Comparison of ENCODE assay signal across 2 cellular contexts in the genomic region with DNA sequence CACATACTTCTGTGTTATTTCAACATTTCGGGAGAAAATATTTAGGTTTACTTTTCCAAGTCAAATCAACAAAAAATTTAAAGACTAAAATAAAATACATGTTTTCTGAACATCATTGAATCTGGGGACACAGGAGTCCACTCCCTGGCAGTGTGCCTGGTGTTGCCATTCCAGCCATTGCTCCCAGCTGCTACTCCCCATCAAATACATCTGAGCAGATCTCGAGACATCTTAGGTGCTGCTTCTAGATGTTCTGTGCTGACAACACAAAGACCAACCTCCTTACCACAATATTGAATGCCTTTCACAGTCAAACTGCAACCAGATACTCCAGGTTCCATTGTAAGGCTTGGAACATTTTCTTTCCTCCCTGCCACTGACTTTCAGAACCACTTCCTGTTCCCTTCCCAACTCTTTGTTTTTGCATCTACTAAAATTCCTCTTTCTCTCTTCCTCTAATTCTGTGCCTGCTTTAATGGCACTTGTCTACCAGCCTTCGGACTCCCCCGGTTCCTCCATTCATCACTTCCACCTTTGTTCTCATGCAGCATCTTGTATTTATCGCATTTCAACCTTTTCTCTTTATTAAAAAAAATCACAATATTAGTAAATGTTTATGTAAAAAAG.
TF ChIP-seq lines count a peak whose summit lies in the region.

No MANE protein-coding gene starts in this region.

TF ChIP-seq in IMR-90, 13 proteins besides CTCF, POLR2A, EP300 and RAD21:
- TF ChIP-seq, protein P1, sequence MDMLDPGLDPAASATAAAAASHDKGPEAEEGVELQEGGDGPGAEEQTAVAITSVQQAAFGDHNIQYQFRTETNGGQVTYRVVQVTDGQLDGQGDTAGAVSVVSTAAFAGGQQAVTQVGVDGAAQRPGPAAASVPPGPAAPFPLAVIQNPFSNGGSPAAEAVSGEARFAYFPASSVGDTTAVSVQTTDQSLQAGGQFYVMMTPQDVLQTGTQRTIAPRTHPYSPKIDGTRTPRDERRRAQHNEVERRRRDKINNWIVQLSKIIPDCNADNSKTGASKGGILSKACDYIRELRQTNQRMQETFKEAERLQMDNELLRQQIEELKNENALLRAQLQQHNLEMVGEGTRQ (IDR thresholded peaks at IDR 0.05; ENCODE audit: low read depth, low read length): no peak
- TF ChIP-seq RCOR1 (IDR thresholded peaks at IDR 0.05; ENCODE audit: insufficient replicate concordance, low read length): no peak
- TF ChIP-seq, protein P2, sequence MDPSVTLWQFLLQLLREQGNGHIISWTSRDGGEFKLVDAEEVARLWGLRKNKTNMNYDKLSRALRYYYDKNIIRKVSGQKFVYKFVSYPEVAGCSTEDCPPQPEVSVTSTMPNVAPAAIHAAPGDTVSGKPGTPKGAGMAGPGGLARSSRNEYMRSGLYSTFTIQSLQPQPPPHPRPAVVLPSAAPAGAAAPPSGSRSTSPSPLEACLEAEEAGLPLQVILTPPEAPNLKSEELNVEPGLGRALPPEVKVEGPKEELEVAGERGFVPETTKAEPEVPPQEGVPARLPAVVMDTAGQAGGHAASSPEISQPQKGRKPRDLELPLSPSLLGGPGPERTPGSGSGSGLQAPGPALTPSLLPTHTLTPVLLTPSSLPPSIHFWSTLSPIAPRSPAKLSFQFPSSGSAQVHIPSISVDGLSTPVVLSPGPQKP (IDR thresholded peaks at IDR 0.05; ENCODE audit: borderline replicate concordance, low read depth, low read length): no peak
- TF ChIP-seq CEBPB (IDR thresholded peaks at IDR 0.05; ENCODE audit: low read depth, low read length): no peak
- TF ChIP-seq RFX5 (IDR thresholded peaks at IDR 0.05; ENCODE audit: low read depth, low read length): no peak
- no peak for TF ChIP-seq MAFK (IDR thresholded peaks at IDR 0.05; ENCODE audit: low read depth, low read length)
- TF ChIP-seq CHD1 (IDR thresholded peaks at IDR 0.05; ENCODE audit: low read depth, low read length): no peak
- TF ChIP-seq BHLHE40 (IDR thresholded peaks at IDR 0.05; ENCODE audit: low read depth, low read length): no peak
- no peak for TF ChIP-seq MAZ (IDR thresholded peaks at IDR 0.05; ENCODE audit: borderline replicate concordance, low read depth, low read length)
- TF ChIP-seq NFE2L2 (IDR thresholded peaks at IDR 0.05; ENCODE audit: low read depth, low read length): no peak
- no peak for TF ChIP-seq FOS (IDR thresholded peaks at IDR 0.05; ENCODE audit: low read depth, low read length)
- TF ChIP-seq MXI1 (IDR thresholded peaks at IDR 0.05; ENCODE audit: borderline replicate concordance, low read depth, low read length): no peak

TF ChIP-seq in endothelial cell of umbilical vein, 7 proteins besides CTCF, POLR2A, EP300 and RAD21:
- TF ChIP-seq EZH2 (IDR thresholded peaks at IDR 0.05; ENCODE audit: borderline replicate concordance, low read depth, low read length, severe bottlenecking): no peak
- no peak for TF ChIP-seq FOS (IDR thresholded peaks at IDR 0.05; ENCODE audit: borderline replicate concordance, insufficient read depth, low read length)
- TF ChIP-seq POLR2AphosphoS5 (IDR thresholded peaks at IDR 0.05; ENCODE audit: insufficient read depth, low read depth, low read length): no peak
- no peak for TF ChIP-seq MYC (IDR thresholded peaks at IDR 0.05; ENCODE audit: low read depth, low read length)
- TF ChIP-seq, protein P3, sequence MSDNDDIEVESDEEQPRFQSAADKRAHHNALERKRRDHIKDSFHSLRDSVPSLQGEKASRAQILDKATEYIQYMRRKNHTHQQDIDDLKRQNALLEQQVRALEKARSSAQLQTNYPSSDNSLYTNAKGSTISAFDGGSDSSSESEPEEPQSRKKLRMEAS (IDR thresholded peaks at IDR 0.05; ENCODE audit: insufficient read depth, insufficient read length): no peak
- no peak for TF ChIP-seq GATA2 (IDR thresholded peaks at IDR 0.05; ENCODE audit: insufficient read depth, insufficient read length, low read depth, low read length)
- no peak for TF ChIP-seq JUN (IDR thresholded peaks at IDR 0.05; ENCODE audit: borderline replicate concordance, insufficient read depth, insufficient read length, low read depth)
TF ChIP-seq in endothelial cell of umbilical vein: peak in this region for 0.
